ENCODE assay signal across 8 cellular contexts in the genomic region with DNA sequence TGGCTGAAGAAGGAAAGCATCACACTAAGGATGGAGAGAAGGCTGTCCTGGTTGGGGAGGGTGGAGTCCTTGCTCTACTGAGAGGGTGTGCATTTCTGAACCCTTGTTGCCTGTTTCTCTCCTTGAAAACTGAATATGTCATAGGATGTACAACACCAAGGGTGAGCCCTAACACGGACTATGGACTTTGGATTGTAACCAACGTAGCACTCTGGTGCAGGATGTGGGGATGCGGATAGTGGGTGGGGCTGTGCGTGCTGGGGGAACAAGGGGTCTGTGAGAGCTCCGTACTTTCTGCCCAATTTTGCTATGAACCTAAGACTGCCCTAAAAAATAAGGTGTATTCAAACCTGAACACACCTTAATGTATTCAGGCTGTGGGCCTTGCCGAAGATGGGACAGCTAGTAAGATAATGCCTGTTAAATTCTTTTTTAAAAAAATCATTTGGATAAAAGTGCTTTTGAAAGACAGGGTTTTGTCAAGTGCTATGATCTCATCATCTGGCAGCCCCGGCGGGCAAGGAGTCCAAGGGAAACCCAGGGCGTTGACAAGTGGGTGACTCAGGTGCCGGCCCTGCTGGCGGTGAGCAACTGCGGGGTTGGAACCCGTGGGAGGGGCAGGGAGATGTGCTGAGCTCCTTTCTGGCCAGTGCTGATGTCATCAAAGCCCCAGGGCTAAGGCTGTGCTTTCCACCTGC. TPM values are rescaled to one million over a fixed set of nuclear protein-coding genes. Genes with fewer than 3 reads are reported as not detected.
A peak's percentile ranks its signal among the peaks of the same experiment; 100 is the strongest.
DNase-seq lines count a peak whose midpoint lies in the region; ATAC-seq, FAIRE-seq and TF ChIP-seq lines count a peak whose summit lies in the region.

No MANE protein-coding gene starts in this region.

- no peak overlapping the region for H3K27ac ChIP-seq in mesendoderm (ENCODE audit: low read depth, low read length)

- H3K79me2 ChIP-seq in mesendoderm (ENCODE audit: control insufficient read depth, insufficient read depth, low read length), result no peaks in the 10 kb centered on the region

- no peak overlapping the region for H2AK5ac ChIP-seq in mesendoderm (ENCODE audit: low read length)

- no peaks in the 10 kb centered on the region for H3K79me1 ChIP-seq in mesendoderm (ENCODE audit: low read length)

- no peak overlapping the region for H4K5ac ChIP-seq in mesendoderm (ENCODE audit: low read length)

- no peak overlapping the region for H3K9ac ChIP-seq in mesendoderm (ENCODE audit: low read length)

- H3K4ac ChIP-seq in mesendoderm (ENCODE audit: low read depth, low read length), result no peak overlapping the region

- H3K27me3 ChIP-seq in bronchial epithelial cell (ENCODE audit: control insufficient read depth, insufficient read depth, low read length), result no peaks in the 10 kb centered on the region
- no peaks in the 10 kb centered on the region for H3K27me3 ChIP-seq in mesendoderm (ENCODE audit: insufficient read depth, low read length, poor library complexity)

- no peak overlapping the region for H3K23ac ChIP-seq in mesendoderm (ENCODE audit: low read length)

- peak; percentile 7 for FAIRE-seq in bronchial epithelial cell (lab: Jason Lieb, UNC)
- no peak for FAIRE-seq in GM12892 (lab: Jason Lieb, UNC)

- no peak overlapping the region for H3K18ac ChIP-seq in mesendoderm (ENCODE audit: low read length)

- H2BK120ac ChIP-seq in mesendoderm (ENCODE audit: low read depth, low read length), result no peak overlapping the region

- no peak for TF ChIP-seq CTCF in AG10803 (conservative IDR thresholded peaks at IDR 0.05; ENCODE audit: low read length)
- no peak for TF ChIP-seq CTCF in bronchial epithelial cell (IDR thresholded peaks at IDR 0.05; ENCODE audit: insufficient read depth, low read length, severe bottlenecking)

- H3K4me2 ChIP-seq in mesendoderm (ENCODE audit: low read length), result no peak overlapping the region

- H3K4me1 ChIP-seq in mesendoderm (ENCODE audit: control insufficient read depth, low read depth, low read length), result peaks cover 5% of the 10 kb centered on the region

- H4K8ac ChIP-seq in mesendoderm (ENCODE audit: low read depth, low read length), result no peak overlapping the region

- no peak overlapping the region for H3K56ac ChIP-seq in mesendoderm (ENCODE audit: low read length)

- H3K4me3 ChIP-seq in AG10803 (ENCODE audit: low read length) (no peak overlapping the region), bronchial epithelial cell (ENCODE audit: low read depth, low read length) (no peak overlapping the region), mesendoderm (ENCODE audit: low read length) (no peak overlapping the region)

- no peaks in the 10 kb centered on the region for H3K36me3 ChIP-seq in bronchial epithelial cell (ENCODE audit: control insufficient read depth, insufficient read depth, low read length)
- no peaks in the 10 kb centered on the region for H3K36me3 ChIP-seq in mesendoderm (ENCODE audit: control insufficient read depth, insufficient read depth, low read length)

- DNase-seq in AG10803 (ENCODE audit: low read depth) (peak; percentile 73), M059J (ENCODE audit: low read depth) (peak; percentile 99), bronchial epithelial cell (ENCODE audit: low read depth) (peak; percentile 98), mesendoderm (peak; percentile 68), GM12892 (ENCODE audit: insufficient read length) (no peak), SK-N-DZ (ENCODE audit: low spot score) (no peak)
- no peak for DNase-seq in activated naive CD4-positive, alpha-beta T cell treated with Interleukin-2 at 50 U/mL for 16 hours

- no peak overlapping the region for H2BK15ac ChIP-seq in mesendoderm (replicated peaks; ENCODE audit: low read depth)

- ATAC-seq in HG03196 (IDR thresholded peaks at IDR 0.05; ENCODE audit: unreplicated experiment), result no peak

- no peak overlapping the region for H2BK5ac ChIP-seq in mesendoderm (ENCODE audit: low read length)

- no CpG with 5 or more reads among the region's 13 CpGs for whole genome bisulfite sequencing in mesendoderm (ENCODE audit: extremely low coverage, insufficient coverage, low lambda C conversion rate)

- no peak for TF ChIP-seq POLR2A in GM12892 (IDR thresholded peaks at IDR 0.05; ENCODE audit: low read depth, low read length)

RNA-seq across cellular contexts. Expression of a gene that starts 54.0 kb away (rescaled TPM):
- total RNA-seq in M059J (2014; rRNA removed; shearing (Covaris generic)), result 4.1 and 4.6 TPM in 2 replicates
- total RNA-seq in bronchial epithelial cell, result 2.9 and 3.1 TPM in 2 replicates
- 31.4 TPM for polyA plus RNA-seq in mesendoderm (2013, experiment 1 of 2)
- polyA plus RNA-seq in mesendoderm (2013, experiment 2 of 2), result 28.4 TPM
- not detected for polyA plus RNA-seq in GM12892 (2012; ENCODE audit: missing spikeins)
- not detected in 2 replicates for polyA plus RNA-seq in SK-N-DZ (2014; cell fraction: cytosol; rRNA removed)
- not detected in 2 replicates for polyA plus RNA-seq in SK-N-DZ (2014; cell fraction: nucleus; rRNA removed)

Comparison
In these comparisons a context has a peak if more than half of its experiments do, and no peak if none do; other contexts are left out.
1. DNase-seq: peak in AG10803 (single experiment), M059J (single experiment), bronchial epithelial cell (single experiment) and mesendoderm (single experiment); none in GM12892 (single experiment), activated naive CD4-positive, alpha-beta T cell treated with Interleukin-2 at 50 U/mL for 16 hours (single experiment) and SK-N-DZ (single experiment).